Comparison of ENCODE assay signal across 1 cellular context in the genomic region with DNA sequence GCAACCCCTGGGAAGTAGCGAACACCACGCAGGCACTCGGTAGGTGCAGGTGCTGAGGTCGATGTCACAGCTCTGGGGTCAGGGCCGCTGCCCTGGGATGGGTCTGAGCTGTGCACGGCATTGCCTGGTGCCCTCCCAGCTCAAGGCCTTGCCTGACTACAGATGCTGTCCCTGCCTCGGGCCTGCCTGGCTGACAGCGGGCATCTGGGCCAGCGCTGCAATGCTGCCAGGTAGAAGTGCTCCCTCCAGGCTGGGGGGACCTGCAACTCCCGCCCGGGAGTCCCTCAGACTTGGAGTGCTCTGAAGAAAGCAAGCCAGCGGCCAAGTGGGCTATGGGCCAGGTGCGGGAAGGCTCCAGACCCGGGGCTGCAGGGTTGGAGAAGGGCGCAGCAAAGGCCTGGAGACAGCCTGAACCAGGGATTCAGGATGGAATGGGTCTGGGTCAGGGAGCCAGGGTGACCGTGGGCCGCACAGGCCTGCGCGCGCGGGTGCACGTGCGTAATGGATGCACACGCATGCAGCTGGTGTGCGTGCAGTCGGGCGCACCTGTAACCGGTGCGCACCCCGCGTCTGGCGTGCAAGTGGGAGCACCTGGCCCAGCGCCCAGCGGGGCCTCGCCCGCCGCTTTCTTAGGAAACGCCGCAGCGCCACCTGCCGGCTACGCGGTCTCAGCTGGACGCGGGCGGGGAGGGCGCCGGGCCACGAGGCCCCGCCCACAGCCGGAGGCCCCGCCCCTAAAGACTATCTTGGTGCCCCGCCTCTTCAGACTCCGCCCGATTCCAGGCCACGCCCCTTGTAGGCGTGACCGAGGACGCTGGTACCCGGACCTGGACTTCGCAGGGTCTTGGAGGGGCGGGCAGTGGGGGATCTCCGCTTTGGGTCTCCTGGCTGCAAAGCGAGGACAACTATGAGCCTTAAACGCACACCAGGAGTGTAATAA.
TF ChIP-seq lines count a peak whose summit lies in the region.

No MANE protein-coding gene starts in this region.

TF ChIP-seq in HEK293, 187 proteins besides CTCF, POLR2A, EP300 and RAD21 (continued from another document):
- TF ChIP-seq, protein P1, sequence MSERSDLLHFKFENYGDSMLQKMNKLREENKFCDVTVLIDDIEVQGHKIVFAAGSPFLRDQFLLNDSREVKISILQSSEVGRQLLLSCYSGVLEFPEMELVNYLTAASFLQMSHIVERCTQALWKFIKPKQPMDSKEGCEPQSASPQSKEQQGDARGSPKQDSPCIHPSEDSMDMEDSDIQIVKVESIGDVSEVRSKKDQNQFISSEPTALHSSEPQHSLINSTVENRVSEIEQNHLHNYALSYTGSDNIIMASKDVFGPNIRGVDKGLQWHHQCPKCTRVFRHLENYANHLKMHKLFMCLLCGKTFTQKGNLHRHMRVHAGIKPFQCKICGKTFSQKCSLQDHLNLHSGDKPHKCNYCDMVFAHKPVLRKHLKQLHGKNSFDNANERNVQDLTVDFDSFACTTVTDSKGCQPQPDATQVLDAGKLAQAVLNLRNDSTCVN (tag by site-specific recombination; optimal IDR thresholded peaks at IDR 0.05) = peak; percentile 71
- TF ChIP-seq ZFP41 (tag by site-specific recombination; IDR thresholded peaks at IDR 0.05; ENCODE audit: borderline replicate concordance) (no peak), ZNF621 (tag by site-specific recombination; IDR thresholded peaks at IDR 0.05) (no peak), ZNF394 (tag by site-specific recombination; IDR thresholded peaks at IDR 0.05; ENCODE audit: borderline replicate concordance) (peak; percentile 12; the same call in 1 of the 2 replicates), ZNF707 (tag by site-specific recombination; IDR thresholded peaks at IDR 0.05) (no peak), EGR2 (tag by site-specific recombination; IDR thresholded peaks at IDR 0.05; ENCODE audit: low read depth) (peak; percentile 31; the same call in 1 of the 2 replicates), SCRT2 (tag by site-specific recombination; IDR thresholded peaks at IDR 0.05) (peak; percentile 57), ZNF114 (tag by site-specific recombination; IDR thresholded peaks at IDR 0.05) (no peak), KLF8 (tag by site-specific recombination; IDR thresholded peaks at IDR 0.05) (peak; percentile 79), ZNF202 (tag by site-specific recombination; IDR thresholded peaks at IDR 0.05; ENCODE audit: borderline replicate concordance) (no peak), RBAK (tag by site-specific recombination; IDR thresholded peaks at IDR 0.05) (no peak), ZEB2 (tag by site-specific recombination; IDR thresholded peaks at IDR 0.05) (peak; percentile 72), ZBTB48 (tag by site-specific recombination; IDR thresholded peaks at IDR 0.05) (0 out of 2 replicates have a peak, but pooled peaks have one; percentile 14), ZNF221 (tag by site-specific recombination; IDR thresholded peaks at IDR 0.05; ENCODE audit: borderline replicate concordance) (no peak), ZIC2 (tag by site-specific recombination; IDR thresholded peaks at IDR 0.05) (peak; percentile 32; the same call in 1 of the 2 replicates), MYNN (tag by site-specific recombination; IDR thresholded peaks at IDR 0.05; ENCODE audit: borderline replicate concordance) (no peak), ZNF335 (tag by site-specific recombination; conservative IDR thresholded peaks at IDR 0.05) (peak; percentile 96), ZNF501 (tag by site-specific recombination; IDR thresholded peaks at IDR 0.05) (no peak), ZNF530 (tag by site-specific recombination; IDR thresholded peaks at IDR 0.05; ENCODE audit: low read depth) (no peak), ZNF600 (tag by site-specific recombination; IDR thresholded peaks at IDR 0.05) (peak; percentile 58; the same call in 1 of the 2 replicates), ZNF510 (tag by site-specific recombination; IDR thresholded peaks at IDR 0.05; ENCODE audit: insufficient replicate concordance) (no peak), GLIS1 (tag by site-specific recombination; IDR thresholded peaks at IDR 0.05) (peak; percentile 13; the same call in 1 of the 2 replicates), ZNF2 (tag by site-specific recombination; IDR thresholded peaks at IDR 0.05) (peak; percentile 65), ZFP37 (tag by site-specific recombination; IDR thresholded peaks at IDR 0.05) (no peak), SALL2 (tag by site-specific recombination; IDR thresholded peaks at IDR 0.05; ENCODE audit: borderline replicate concordance) (no peak), SP2 (tag by site-specific recombination; IDR thresholded peaks at IDR 0.05) (peak; percentile 72)
- TF ChIP-seq, protein P2, sequence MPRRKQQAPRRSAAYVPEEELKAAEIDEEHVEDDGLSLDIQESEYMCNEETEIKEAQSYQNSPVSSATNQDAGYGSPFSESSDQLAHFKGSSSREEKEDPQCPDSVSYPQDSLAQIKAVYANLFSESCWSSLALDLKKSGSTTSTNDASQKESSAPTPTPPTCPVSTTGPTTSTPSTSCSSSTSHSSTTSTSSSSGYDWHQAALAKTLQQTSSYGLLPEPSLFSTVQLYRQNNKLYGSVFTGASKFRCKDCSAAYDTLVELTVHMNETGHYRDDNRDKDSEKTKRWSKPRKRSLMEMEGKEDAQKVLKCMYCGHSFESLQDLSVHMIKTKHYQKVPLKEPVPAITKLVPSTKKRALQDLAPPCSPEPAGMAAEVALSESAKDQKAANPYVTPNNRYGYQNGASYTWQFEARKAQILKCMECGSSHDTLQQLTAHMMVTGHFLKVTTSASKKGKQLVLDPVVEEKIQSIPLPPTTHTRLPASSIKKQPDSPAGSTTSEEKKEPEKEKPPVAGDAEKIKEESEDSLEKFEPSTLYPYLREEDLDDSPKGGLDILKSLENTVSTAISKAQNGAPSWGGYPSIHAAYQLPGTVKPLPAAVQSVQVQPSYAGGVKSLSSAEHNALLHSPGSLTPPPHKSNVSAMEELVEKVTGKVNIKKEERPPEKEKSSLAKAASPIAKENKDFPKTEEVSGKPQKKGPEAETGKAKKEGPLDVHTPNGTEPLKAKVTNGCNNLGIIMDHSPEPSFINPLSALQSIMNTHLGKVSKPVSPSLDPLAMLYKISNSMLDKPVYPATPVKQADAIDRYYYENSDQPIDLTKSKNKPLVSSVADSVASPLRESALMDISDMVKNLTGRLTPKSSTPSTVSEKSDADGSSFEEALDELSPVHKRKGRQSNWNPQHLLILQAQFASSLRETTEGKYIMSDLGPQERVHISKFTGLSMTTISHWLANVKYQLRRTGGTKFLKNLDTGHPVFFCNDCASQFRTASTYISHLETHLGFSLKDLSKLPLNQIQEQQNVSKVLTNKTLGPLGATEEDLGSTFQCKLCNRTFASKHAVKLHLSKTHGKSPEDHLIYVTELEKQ (tag by site-specific recombination; IDR thresholded peaks at IDR 0.05; ENCODE audit: borderline replicate concordance) = no peak
- TF ChIP-seq, protein P3, sequence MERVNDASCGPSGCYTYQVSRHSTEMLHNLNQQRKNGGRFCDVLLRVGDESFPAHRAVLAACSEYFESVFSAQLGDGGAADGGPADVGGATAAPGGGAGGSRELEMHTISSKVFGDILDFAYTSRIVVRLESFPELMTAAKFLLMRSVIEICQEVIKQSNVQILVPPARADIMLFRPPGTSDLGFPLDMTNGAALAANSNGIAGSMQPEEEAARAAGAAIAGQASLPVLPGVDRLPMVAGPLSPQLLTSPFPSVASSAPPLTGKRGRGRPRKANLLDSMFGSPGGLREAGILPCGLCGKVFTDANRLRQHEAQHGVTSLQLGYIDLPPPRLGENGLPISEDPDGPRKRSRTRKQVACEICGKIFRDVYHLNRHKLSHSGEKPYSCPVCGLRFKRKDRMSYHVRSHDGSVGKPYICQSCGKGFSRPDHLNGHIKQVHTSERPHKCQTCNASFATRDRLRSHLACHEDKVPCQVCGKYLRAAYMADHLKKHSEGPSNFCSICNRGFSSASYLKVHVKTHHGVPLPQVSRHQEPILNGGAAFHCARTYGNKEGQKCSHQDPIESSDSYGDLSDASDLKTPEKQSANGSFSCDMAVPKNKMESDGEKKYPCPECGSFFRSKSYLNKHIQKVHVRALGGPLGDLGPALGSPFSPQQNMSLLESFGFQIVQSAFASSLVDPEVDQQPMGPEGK (tag by site-specific recombination; IDR thresholded peaks at IDR 0.05) = peak; percentile 29; the same call in 1 of the 2 replicates
- TF ChIP-seq, protein P4, sequence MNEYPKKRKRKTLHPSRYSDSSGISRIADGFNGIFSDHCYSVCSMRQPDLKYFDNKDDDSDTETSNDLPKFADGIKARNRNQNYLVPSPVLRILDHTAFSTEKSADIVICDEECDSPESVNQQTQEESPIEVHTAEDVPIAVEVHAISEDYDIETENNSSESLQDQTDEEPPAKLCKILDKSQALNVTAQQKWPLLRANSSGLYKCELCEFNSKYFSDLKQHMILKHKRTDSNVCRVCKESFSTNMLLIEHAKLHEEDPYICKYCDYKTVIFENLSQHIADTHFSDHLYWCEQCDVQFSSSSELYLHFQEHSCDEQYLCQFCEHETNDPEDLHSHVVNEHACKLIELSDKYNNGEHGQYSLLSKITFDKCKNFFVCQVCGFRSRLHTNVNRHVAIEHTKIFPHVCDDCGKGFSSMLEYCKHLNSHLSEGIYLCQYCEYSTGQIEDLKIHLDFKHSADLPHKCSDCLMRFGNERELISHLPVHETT (tag by site-specific recombination; IDR thresholded peaks at IDR 0.05) = no peak
- TF ChIP-seq, protein P5, sequence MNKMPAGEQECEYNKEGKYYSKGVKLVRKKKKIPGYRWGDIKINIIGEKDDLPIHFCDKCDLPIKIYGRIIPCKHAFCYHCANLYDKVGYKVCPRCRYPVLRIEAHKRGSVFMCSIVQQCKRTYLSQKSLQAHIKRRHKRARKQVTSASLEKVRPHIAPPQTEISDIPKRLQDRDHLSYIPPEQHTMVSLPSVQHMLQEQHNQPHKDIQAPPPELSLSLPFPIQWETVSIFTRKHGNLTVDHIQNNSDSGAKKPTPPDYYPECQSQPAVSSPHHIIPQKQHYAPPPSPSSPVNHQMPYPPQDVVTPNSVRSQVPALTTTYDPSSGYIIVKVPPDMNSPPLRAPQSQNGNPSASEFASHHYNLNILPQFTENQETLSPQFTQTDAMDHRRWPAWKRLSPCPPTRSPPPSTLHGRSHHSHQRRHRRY (tag by site-specific recombination; IDR thresholded peaks at IDR 0.05) = no peak
